ENCODE assay signal across 10 cellular contexts in genomic region chr1:219952361-219952760, GRCh38. TPM values are rescaled to one million over a fixed set of nuclear protein-coding genes. Genes with fewer than 3 reads are reported as not detected.
"Had no signal": no experiment of that assay in that cellular context is flagged by ENCODE, and none has a peak within 500 bp of the region (broad histone marks: within the 10 kb centered on the region; RNA-seq: fewer than 3 reads in every experiment).

No MANE protein-coding gene starts in this region.

- H3K27ac ChIP-seq: HL-60, KMS-11 had no signal

- H3K9ac ChIP-seq: KMS-11 had no signal

- ATAC-seq: HepG2 had no signal

- H3K4me2 ChIP-seq: KMS-11 had no signal

- DNase-seq: IMR-90, KBM-7, KG1 had no signal

- FAIRE-seq: HepG2, HTR-8/SVneo had no signal

RNA-seq across cellular contexts. Expression of gene SLC30A10, which starts 24.0 kb away (rescaled TPM):
- total RNA-seq: HT-29, HT1080, IMR-90 had no signal
- polyA plus RNA-seq: IgD-negative memory B cell, IMR-90 had no signal
